ENCODE assay signal across 12 cellular contexts in the genomic region with DNA sequence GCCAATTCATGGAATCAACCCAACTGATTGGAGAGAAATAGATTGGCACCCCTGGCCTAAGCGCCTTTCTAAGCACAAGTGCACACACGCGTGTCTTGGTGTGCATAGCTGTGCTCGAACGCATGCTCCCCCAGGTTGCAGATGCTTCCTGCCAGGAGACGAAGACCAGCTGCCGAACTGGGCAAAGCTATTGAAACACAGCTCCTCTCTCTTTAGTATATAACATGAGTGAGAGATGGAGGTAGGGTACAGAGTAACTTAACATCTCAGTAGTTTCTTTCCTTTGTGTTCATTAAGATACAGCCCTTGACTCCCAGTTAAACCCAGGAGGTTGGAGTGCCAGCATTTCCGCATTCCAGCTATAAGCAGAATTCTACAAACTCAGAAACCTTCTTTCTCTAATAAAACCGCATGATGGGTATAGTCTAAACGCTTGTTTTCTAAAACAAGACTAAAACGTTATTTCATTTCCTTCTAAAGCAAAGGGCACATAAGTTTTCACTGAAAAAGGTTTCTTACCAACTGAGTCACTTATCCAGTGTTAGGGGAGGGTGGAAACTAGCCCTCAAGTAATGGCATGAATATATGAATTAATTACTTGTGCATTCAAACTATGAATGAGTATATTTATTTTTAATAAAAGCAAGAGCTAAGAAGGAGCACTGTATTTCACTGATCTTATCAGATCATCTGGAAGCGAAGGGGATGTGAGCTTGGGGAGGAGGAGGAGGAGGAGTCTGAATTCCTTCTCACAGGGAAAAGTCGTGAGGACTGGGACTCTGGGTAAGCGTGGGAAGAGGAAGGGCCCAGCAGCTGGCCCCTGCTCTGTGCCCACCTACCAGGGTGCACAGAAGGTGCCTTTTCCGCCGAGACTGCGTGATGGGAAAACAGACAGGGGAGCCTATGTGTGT.
A peak's percentile ranks its signal among the peaks of the same experiment; 100 is the strongest.
DNase-seq lines count a peak whose midpoint lies in the region; ATAC-seq and TF ChIP-seq lines count a peak whose summit lies in the region.
"Had no signal": no experiment of that assay in that cellular context is flagged by ENCODE, and none has a peak within 500 bp of the region (broad histone marks: within the 10 kb centered on the region; RNA-seq: fewer than 3 reads in every experiment).

No MANE protein-coding gene starts in this region.

- H3K4me1 ChIP-seq in right atrium auricular region = peaks cover 0 to 55% of the 10 kb centered on the region in 2 donors
- H3K4me1 ChIP-seq in gastrocnemius medialis = peaks cover 12 to 28% of the 10 kb centered on the region in 2 donors

- no peaks in the 10 kb centered on the region for H3K36me3 ChIP-seq in brain microvascular endothelial cell (replicated peaks)
- no peaks in the 10 kb centered on the region for H3K36me3 ChIP-seq in right atrium auricular region
- no peaks in the 10 kb centered on the region for H3K36me3 ChIP-seq in gastrocnemius medialis

- TF ChIP-seq POLR2A in gastrocnemius medialis (IDR thresholded peaks at IDR 0.05) (no peak), erythroblast (IDR thresholded peaks at IDR 0.05; ENCODE audit: low read length) (no peak)

- in situ Hi-C loops in brain microvascular endothelial cell (cut with HindIII; ENCODE audit: low pct_ligation_motif_present, low sequenced_read_pairs) = no loop called here
- in situ Hi-C loops in gastrocnemius medialis (cut with MboI; ENCODE audit: low sequenced_read_pairs in 4 of 4) = no loop called here

- TF ChIP-seq CTCF in HFFc6 (IDR thresholded peaks at IDR 0.05) = no peak
- no peak for TF ChIP-seq CTCF in brain microvascular endothelial cell (IDR thresholded peaks at IDR 0.05; ENCODE audit: low read depth, low read length, missing control alignments)
- no peak for TF ChIP-seq CTCF in right atrium auricular region (IDR thresholded peaks at IDR 0.05)
- TF ChIP-seq CTCF in gastrocnemius medialis (IDR thresholded peaks at IDR 0.05 in 4 of 5, conservative IDR thresholded peaks at IDR 0.05 in 1 of 5) = no peak

- H3K9me3 Mint-ChIP-seq in HFFc6 = no peaks in the 10 kb centered on the region

- H3K9me3 ChIP-seq in right atrium auricular region (no peaks in the 10 kb centered on the region), gastrocnemius medialis (no peaks in the 10 kb centered on the region)

- intact Hi-C loops in gastrocnemius medialis (cut with DNase I; ENCODE audit: low total_unique reads) = no loop called here

- peak overlapping the region; percentile 94 for H3K27ac ChIP-seq in brain microvascular endothelial cell
- peak overlapping the region; percentile 51 to 68 for H3K27ac ChIP-seq in right atrium auricular region
- H3K27ac ChIP-seq in gastrocnemius medialis = peak overlapping the region in 3 of 4 donors; percentile 51 to 54 (median 52)

- ATAC-seq in gastrocnemius medialis = no peak

- H3K27ac Mint-ChIP-seq in HFFc6 = peak overlapping the region; percentile 42

- no peaks in the 10 kb centered on the region for H3K27me3 ChIP-seq in brain microvascular endothelial cell (replicated peaks)
- H3K27me3 ChIP-seq in right atrium auricular region = no peaks in the 10 kb centered on the region
- no peaks in the 10 kb centered on the region for H3K27me3 ChIP-seq in gastrocnemius medialis

- peaks cover 6% of the 10 kb centered on the region for H3K27me3 Mint-ChIP-seq in HFFc6 (ENCODE audit: insufficient read depth)

- no peak for DNase-seq in HFFc6
- peak; percentile 73 for DNase-seq in brain microvascular endothelial cell
- no peak for DNase-seq in right atrium auricular region (ENCODE audit: low spot score)
- no peak for DNase-seq in gastrocnemius medialis
- no peak for DNase-seq in stimulated activated CD4-positive, alpha-beta T cell treated with anti-CD3 and anti-CD28 coated beads, Interleukin-4, amount 100 ng/mL, for 4 hours
- DNase-seq in activated CD4-positive, alpha-beta T cell treated with anti-CD3 and anti-CD28 coated beads, Interleukin-2, amount 50 U/mL, for 48 hours = no peak
- no peak for DNase-seq in erythroblast (lab: John Stamatoyannopoulos, UW)
- DNase-seq in activated CD4-positive, alpha-beta T cell treated with anti-CD3 and anti-CD28 coated beads for 48 hours = no peak
- DNase-seq: activated T-cell treated with anti-CD3 and anti-CD28 coated beads for 4 hours, Karpas-422, NCI-H2227 treated with DMSO at 0.1 percent for 48 hours had no signal

- peaks cover 59% of the 10 kb centered on the region for H3K4me1 Mint-ChIP-seq in HFFc6 (ENCODE audit: low read depth)

- H3K4me3 ChIP-seq in brain microvascular endothelial cell (ENCODE audit: low read depth, low read length) (no peak overlapping the region), right atrium auricular region (no peak overlapping the region), gastrocnemius medialis (no peak overlapping the region)

- peaks cover 12% of the 10 kb centered on the region for H3K36me3 Mint-ChIP-seq in HFFc6 (ENCODE audit: low read depth)

- H3K4me3 Mint-ChIP-seq in HFFc6 = no peak overlapping the region; the same call in 1 of the 2 replicates
- H3K4me3 Mint-ChIP-seq: CD14-positive monocyte had no signal
